1 cellular context compared by ENCODE assay signal in genomic region chr18:45974088-45974536, GRCh38.
TF ChIP-seq lines count a peak whose summit lies in the region.

No MANE protein-coding gene starts in this region.

TF ChIP-seq in HEK293, 187 proteins besides CTCF, POLR2A, EP300 and RAD21 (continued from another document):
- TF ChIP-seq ZBTB44 (tag by site-specific recombination; IDR thresholded peaks at IDR 0.05) (no peak), ZNF670 (tag by site-specific recombination; IDR thresholded peaks at IDR 0.05; ENCODE audit: low read depth) (no peak), ZNF785 (tag by site-specific recombination; IDR thresholded peaks at IDR 0.05) (no peak), ZBTB17 (tag by site-specific recombination; IDR thresholded peaks at IDR 0.05) (peak; percentile 35; the same call in 1 of the 2 replicates), ZFP69B (tag by site-specific recombination; IDR thresholded peaks at IDR 0.05) (no peak), ZNF654 (tag by site-specific recombination; IDR thresholded peaks at IDR 0.05; ENCODE audit: low read depth) (peak; percentile 85), ZBTB48 (tag by site-specific recombination; IDR thresholded peaks at IDR 0.05) (no peak), ZBTB20 (tag by site-specific recombination; IDR thresholded peaks at IDR 0.05) (no peak), SETDB1 (IDR thresholded peaks at IDR 0.05; ENCODE audit: insufficient read length, low read length) (no peak), ZNF23 (tag by site-specific recombination; IDR thresholded peaks at IDR 0.05; ENCODE audit: borderline replicate concordance) (no peak), PRDM10 (tag by site-specific recombination; IDR thresholded peaks at IDR 0.05) (peak; percentile 71; the same call in 1 of the 2 replicates), YY2 (tag by site-specific recombination; IDR thresholded peaks at IDR 0.05) (no peak), ELK4 (IDR thresholded peaks at IDR 0.05; ENCODE audit: borderline replicate concordance, low read depth, low read length) (no peak), ZNF146 (tag by site-specific recombination; IDR thresholded peaks at IDR 0.05) (no peak), ZNF549 (tag by site-specific recombination; IDR thresholded peaks at IDR 0.05) (0 out of 2 replicates have a peak, but pooled peaks have one; percentile 1), REPIN1 (tag by site-specific recombination; IDR thresholded peaks at IDR 0.05; ENCODE audit: low read depth) (no peak), KLF17 (tag by site-specific recombination; IDR thresholded peaks at IDR 0.05) (no peak), ZNF416 (tag by site-specific recombination; IDR thresholded peaks at IDR 0.05) (no peak), ZNF747 (tag by site-specific recombination; IDR thresholded peaks at IDR 0.05) (no peak), PRDM1 (tag by site-specific recombination; IDR thresholded peaks at IDR 0.05) (peak; percentile 90), KLF1 (tag by site-specific recombination; IDR thresholded peaks at IDR 0.05) (no peak), ZNF324 (tag by site-specific recombination; IDR thresholded peaks at IDR 0.05) (no peak), ZNF121 (tag by site-specific recombination; IDR thresholded peaks at IDR 0.05) (no peak), GLIS1 (tag by site-specific recombination; IDR thresholded peaks at IDR 0.05) (no peak), RBAK (tag by site-specific recombination; IDR thresholded peaks at IDR 0.05) (no peak)
